8 cellular contexts compared by ENCODE assay signal in genomic region chr10:87635498-87636312, GRCh38. TPM values are rescaled to one million over a fixed set of nuclear protein-coding genes. Genes with fewer than 3 reads are reported as not detected.
DNase-seq lines count a peak whose midpoint lies in the region; ATAC-seq and TF ChIP-seq lines count a peak whose summit lies in the region.

No MANE protein-coding gene starts in this region.

- H4K20me1 ChIP-seq in SK-N-SH (ENCODE audit: insufficient read depth), result no peaks in the 10 kb centered on the region

- H3K9ac ChIP-seq in SK-N-SH, result no peak overlapping the region

- DNase-seq in ELR (ENCODE audit: low read depth) (peak; percentile 93), SK-N-SH (no peak), glomerular visceral epithelial cell (ENCODE audit: extremely low spot score) (peak; percentile 78), UCSD-AML1 (lab: John Stamatoyannopoulos, UW; ENCODE audit: unreplicated experiment) (no peak), hippocampal formation (lab: John Stamatoyannopoulos, UW) (no peak), caudate nucleus (lab: John Stamatoyannopoulos, UW) (no peak), tibial nerve (ENCODE audit: low spot score in 2 of 2) (no peak)

- H3K4me3 ChIP-seq in SK-N-SH (ENCODE audit: low read depth in 2 of 2, low read length in 1 of 2), result no peak overlapping the region
- H3K4me3 ChIP-seq in tibial nerve, result no peak overlapping the region

- H3K4me1 ChIP-seq in SK-N-SH (ENCODE audit: control insufficient read depth in 1 of 2, insufficient read depth in 2 of 2, low read depth in 1 of 2, low read length in 1 of 2) (peaks cover 0 to 10% of the 10 kb centered on the region in 2 experiments; a peak in 1 of 4 replicates), tibial nerve (no peaks in the 10 kb centered on the region)

- TF ChIP-seq CTCF in SK-N-SH (IDR thresholded peaks at IDR 0.05), result no peak
- TF ChIP-seq CTCF in tibial nerve (IDR thresholded peaks at IDR 0.05), result no peak

- H3K27ac ChIP-seq in SK-N-SH (ENCODE audit: low read depth in 2 of 2, low read length in 1 of 2) (peak overlapping the region in 1 of 2 experiments; percentile 57; a peak in 2 of 4 replicates), caudate nucleus (ENCODE audit: low read depth, low read length) (no peak overlapping the region), tibial nerve (no peak overlapping the region)

- 0 out of 4 replicates have a peak, but pooled peaks of 1 of the 2 experiments have one; percentile 24 for TF ChIP-seq EP300 in SK-N-SH (IDR thresholded peaks at IDR 0.05; ENCODE audit: borderline replicate concordance in 1 of 2, low read depth in 1 of 2, low read length in 1 of 2)
- TF ChIP-seq EP300 in tibial nerve (IDR thresholded peaks at IDR 0.05), result no peak

- no peaks in the 10 kb centered on the region for H3K79me2 ChIP-seq in SK-N-SH (ENCODE audit: insufficient read depth)

- TF ChIP-seq POLR2A in tibial nerve (IDR thresholded peaks at IDR 0.05), result no peak

- POLR2A ChIA-PET in SK-N-SH (lab: Yijun Ruan, JAX), result no interaction called here

- TF ChIP-seq RAD21 in SK-N-SH (IDR thresholded peaks at IDR 0.05; ENCODE audit: low read length), result no peak

- no peaks in the 10 kb centered on the region for H3K27me3 ChIP-seq in SK-N-SH (ENCODE audit: insufficient read depth)
- H3K27me3 ChIP-seq in tibial nerve, result no peaks in the 10 kb centered on the region

- H3K9me3 ChIP-seq in SK-N-SH, result no peaks in the 10 kb centered on the region
- H3K9me3 ChIP-seq in tibial nerve, result peaks cover 0 to 5% (median 0%) of the 10 kb centered on the region in 4 donors

- 20% methylated on average over 5 of the region's 5 CpGs for WGBS in SK-N-SH (ENCODE audit: low lambda C conversion rate)
- WGBS in tibial nerve, 2 donors, result 39 to 46% methylated on average over 5 of the region's 5 CpGs

- H3K36me3 ChIP-seq in SK-N-SH (replicated peaks in 1 of 2; ENCODE audit: control insufficient read depth in 1 of 2, insufficient read depth in 2 of 2, low read length in 1 of 2) (no peaks in the 10 kb centered on the region), tibial nerve (no peaks in the 10 kb centered on the region)

- H3K4me2 ChIP-seq in SK-N-SH, result peak overlapping the region; percentile 7; the same call in 1 of the 2 replicates

- CTCF ChIA-PET in SK-N-SH (lab: Yijun Ruan, JAX), result no interaction called here

- H3K9me2 ChIP-seq in SK-N-SH, result no peaks in the 10 kb centered on the region

- H3F3A ChIP-seq in SK-N-SH (replicated peaks; ENCODE audit: insufficient read depth), result peaks cover 6% of the 10 kb centered on the region

- H2AFZ ChIP-seq in SK-N-SH (ENCODE audit: low read depth), result peak overlapping the region; percentile 69; the same call in 1 of the 2 replicates

- ATAC-seq in HG02798 (IDR thresholded peaks at IDR 0.05; ENCODE audit: poor library complexity, unreplicated experiment), result peak; percentile 41

TF ChIP-seq in SK-N-SH, 30 proteins besides CTCF, POLR2A, EP300 and RAD21:
- no peak; the same call in 1 of the 2 replicates for TF ChIP-seq RXRA (IDR thresholded peaks at IDR 0.05; ENCODE audit: borderline replicate concordance, low read depth)
- peak; percentile 49; the same call in 1 of the 2 replicates for TF ChIP-seq MAX (IDR thresholded peaks at IDR 0.05; ENCODE audit: low read depth)
- no peak for TF ChIP-seq FOXM1 (IDR thresholded peaks at IDR 0.05; ENCODE audit: low read depth)
- no peak for TF ChIP-seq USF1 (IDR thresholded peaks at IDR 0.05; ENCODE audit: borderline replicate concordance, low read depth)
- TF ChIP-seq JUND (IDR thresholded peaks at IDR 0.05), result peak; percentile 38; the same call in 1 of the 2 replicates
- TF ChIP-seq FOXJ3 (CRISPR knock-in tag; IDR thresholded peaks at IDR 0.05), result no peak
- no peak for TF ChIP-seq GABPA (IDR thresholded peaks at IDR 0.05; ENCODE audit: low read depth)
- no peak for TF ChIP-seq NFIC (IDR thresholded peaks at IDR 0.05; ENCODE audit: borderline replicate concordance)
- no peak for TF ChIP-seq YY1 (IDR thresholded peaks at IDR 0.05; ENCODE audit: low read depth)
- TF ChIP-seq IRF3 (IDR thresholded peaks at IDR 0.05; ENCODE audit: low read depth, low read length), result no peak
- TF ChIP-seq ELF1 (IDR thresholded peaks at IDR 0.05), result no peak
- TF ChIP-seq PBX3 (IDR thresholded peaks at IDR 0.05), result peak; percentile 59; the same call in 1 of the 2 replicates
- no peak for TF ChIP-seq SIN3A (IDR thresholded peaks at IDR 0.05; ENCODE audit: borderline replicate concordance, low read depth, low read length)
- peak; percentile 40; the same call in 1 of the 2 replicates for TF ChIP-seq TCF12 (IDR thresholded peaks at IDR 0.05)
- no peak for TF ChIP-seq REST (IDR thresholded peaks at IDR 0.05; ENCODE audit: low read depth, low read length)
- peak; percentile 52; the same call in 1 of the 2 replicates for TF ChIP-seq FOSL2 (IDR thresholded peaks at IDR 0.05; ENCODE audit: borderline replicate concordance, low read depth)
- no peak for TF ChIP-seq TEAD4 (IDR thresholded peaks at IDR 0.05; ENCODE audit: borderline replicate concordance, insufficient read depth)
- TF ChIP-seq RCOR1 (IDR thresholded peaks at IDR 0.05; ENCODE audit: low read length), result no peak
- no peak for TF ChIP-seq USF2 (IDR thresholded peaks at IDR 0.05; ENCODE audit: borderline replicate concordance, low read depth, low read length)
- no peak for TF ChIP-seq EZH2phosphoT487 (IDR thresholded peaks at IDR 0.05; ENCODE audit: borderline replicate concordance, low read depth)
- TF ChIP-seq CHD2 (IDR thresholded peaks at IDR 0.05; ENCODE audit: low read length, partially characterized antibody), result no peak
- TF ChIP-seq GATA2 (CRISPR knock-in tag; IDR thresholded peaks at IDR 0.05), result no peak

RNA-seq across cellular contexts. Expression of gene PAPSS2, which starts 24.0 kb away (rescaled TPM):
- polyA plus RNA-seq in SK-N-SH (2012; rRNA removed), result 50.0 and 55.0 TPM in 2 replicates
- polyA plus RNA-seq in SK-N-SH (2012; cell fraction: cytosol; rRNA removed), result 72.7 and 72.8 TPM in 2 replicates
- 39.7 and 70.7 TPM in 2 replicates for polyA plus RNA-seq in SK-N-SH (2012; cell fraction: nucleus; rRNA removed)
- 10 to 100 TPM; 11.6 to 32.8 (median 19.8) TPM for total RNA-seq in tibial nerve

Comparison
In these comparisons a context has a peak if more than half of its experiments do, and no peak if none do; other contexts are left out.
1. DNase-seq: peak in ELR (single experiment) and glomerular visceral epithelial cell (single experiment); none in SK-N-SH (single experiment), UCSD-AML1 (single experiment), hippocampal formation (0 of 2), caudate nucleus (0 of 61) and tibial nerve (0 of 2).